17 cellular contexts compared by ENCODE assay signal in genomic region chr12:119589634-119590033, GRCh38. TPM values are rescaled to one million over a fixed set of nuclear protein-coding genes. Genes with fewer than 3 reads are reported as not detected.
DNase-seq lines count a peak whose midpoint lies in the region; ATAC-seq lines count a peak whose summit lies in the region.
"Had no signal": no experiment of that assay in that cellular context is flagged by ENCODE, and none has a peak within 500 bp of the region (broad histone marks: within the 10 kb centered on the region; RNA-seq: fewer than 3 reads in every experiment).

No MANE protein-coding gene starts in this region.

- DNase-seq in LHCN-M2 (ENCODE audit: low read depth) = peak; percentile 18
- DNase-seq in left lobe of liver (ENCODE audit: low spot score) = no peak
- DNase-seq in NCI-H1417 treated with DMSO at 0.1 percent for 48 hours (lab: John Stamatoyannopoulos, UW) = no peak
- DNase-seq: Caco-2; CD4-positive, alpha-beta T cell; GF-D8; GOT3; H7; HFFc6 had no signal

- peak overlapping the region; percentile 47 for H3K4me3 ChIP-seq in ACC112 (ENCODE audit: low read depth, low read length)
- H3K4me3 ChIP-seq in skeletal muscle satellite cell (ENCODE audit: low read length) = peak overlapping the region; percentile 36

- ATAC-seq in left lobe of liver (peak; percentile 36), GM18868 (IDR thresholded peaks at IDR 0.05; ENCODE audit: unreplicated experiment) (no peak), HG03139 (IDR thresholded peaks at IDR 0.05; ENCODE audit: unreplicated experiment) (no peak)
- ATAC-seq: HCT116 had no signal

- peak overlapping the region; percentile 77 for H3K27ac ChIP-seq in ACC112 (ENCODE audit: low read depth, low read length)
- H3K27ac ChIP-seq: C4-2B had no signal

- H3K4me1 ChIP-seq in ACC112 (ENCODE audit: control insufficient read depth, insufficient read depth, low read length, unreplicated experiment) (peaks cover 34% of the 10 kb centered on the region), skeletal muscle satellite cell (ENCODE audit: control insufficient read depth, insufficient read depth, low read length) (peaks cover 37% of the 10 kb centered on the region)
- H3K4me1 ChIP-seq: Caco-2 had no signal

- no peaks in the 10 kb centered on the region for H3K9me3 ChIP-seq in skeletal muscle satellite cell (replicated peaks; ENCODE audit: low read length)
- H3K9me3 ChIP-seq: Caco-2 had no signal

- H3K79me2 ChIP-seq in ACC112 (ENCODE audit: control insufficient read depth, insufficient read depth, low read length, unreplicated experiment) = peaks cover 9% of the 10 kb centered on the region

- H3K4me2 ChIP-seq in skeletal muscle satellite cell (ENCODE audit: low read length) = peak overlapping the region; percentile 57

- H2AFZ ChIP-seq in ACC112 (ENCODE audit: low read length, unreplicated experiment) = no peak overlapping the region

- H3K27me3 ChIP-seq in ACC112 (ENCODE audit: insufficient read depth, low read length) = no peaks in the 10 kb centered on the region
- H3K27me3 ChIP-seq in skeletal muscle satellite cell (ENCODE audit: control insufficient read depth, insufficient read depth, low read length) = no peaks in the 10 kb centered on the region

- H3K36me3 ChIP-seq in ACC112 (ENCODE audit: insufficient read depth, low read length) (no peaks in the 10 kb centered on the region), skeletal muscle satellite cell (ENCODE audit: insufficient read depth, low read length) (no peaks in the 10 kb centered on the region)

- no peak overlapping the region for H3K9ac ChIP-seq in skeletal muscle satellite cell (ENCODE audit: low read depth, low read length)

RNA-seq across cellular contexts. Expression of gene TMEM233, which starts 3.9 kb away (rescaled TPM):
- total RNA-seq in LHCN-M2 (2014; rRNA removed) = 2.2 and 2.6 TPM in 2 replicates
- 2.9 TPM for polyA plus RNA-seq in LHCN-M2 (2012)
- 0.18 TPM for total RNA-seq in left lobe of liver
- 6.1 and 7.6 TPM in 2 replicates for total RNA-seq in skeletal muscle satellite cell (2012; rRNA removed)
- total RNA-seq: A172; Caco-2; CD4-positive, alpha-beta T cell; H7; HFFc6 had no signal
- polyA plus RNA-seq: BJ had no signal
